27 cellular contexts compared by ENCODE assay signal in genomic region chr13:62194371-62194770, GRCh38.
"Had no signal": no experiment of that assay in that cellular context is flagged by ENCODE, and none has a peak within 500 bp of the region (broad histone marks: within the 10 kb centered on the region; RNA-seq: fewer than 3 reads in every experiment).

No MANE protein-coding gene starts in this region.

- H3K27me3 ChIP-seq: brain microvascular endothelial cell, dorsolateral prefrontal cortex had no signal

- DNase-seq: activated B cell treated with CpG ODN at 0.5 μM for 24 hours; activated CD4-positive, alpha-beta T cell treated with anti-CD3 and anti-CD28 coated beads for 48 hours; activated CD4-positive, alpha-beta T cell treated with anti-CD3 and anti-CD28 coated beads, Interleukin-2, amount 50 U/mL, for 1 hour; activated CD4-positive, alpha-beta T cell treated with anti-CD3 and anti-CD28 coated beads, Interleukin-2, amount 50 U/mL, for 48 hours; activated CD8-positive, alpha-beta memory T cell treated with anti-CD3 and anti-CD28 coated beads for 24 hours; activated CD8-positive, alpha-beta T cell treated with anti-CD3 and anti-CD28 coated beads for 36 hours; activated effector memory CD4-positive, alpha-beta T cell treated with Interleukin-2 at 50 U/mL for 16 hours; activated gamma-delta T cell treated with Interleukin-2 at 50 U/mL for 16 hours; activated naive CD4-positive, alpha-beta T cell treated with anti-CD3 and anti-CD28 coated beads, Interleukin-2, amount 50 U/mL, for 16 hours; activated naive CD4-positive, alpha-beta T cell treated with Interleukin-2 at 50 U/mL for 16 hours; activated T-cell treated with anti-CD3 and anti-CD28 coated beads, Interleukin-2, amount 50 U/mL, for 4 hours; amniotic stem cell; anterior cingulate cortex; brain microvascular endothelial cell; dorsolateral prefrontal cortex; effector memory CD4-positive, alpha-beta T cell; endodermal cell; foreskin fibroblast; head of caudate nucleus; T1000; WERI-Rb-1 had no signal

- ATAC-seq: activated CD4-positive, CD25-positive, alpha-beta regulatory T cell treated with anti-CD3 and anti-CD28 coated beads, Interleukin-2, amount 50 U/mL, for 24 hours; activated CD8-positive, alpha-beta T cell treated with anti-CD3 and anti-CD28 coated beads for 36 hours; activated T-cell treated with anti-CD3 and anti-CD28 coated beads, Interleukin-2, amount 50 U/mL, for 4 hours; activated T-helper 17 cell treated with anti-CD3 and anti-CD28 coated beads, Interleukin-2, amount 50 U/mL, for 72 hours; esophagus mucosa had no signal

- H3K4me3 ChIP-seq: coronary artery, dorsolateral prefrontal cortex had no signal

- FAIRE-seq: astrocyte, bronchial epithelial cell had no signal

- H3K27ac ChIP-seq: brain microvascular endothelial cell, coronary artery, dorsolateral prefrontal cortex, WERI-Rb-1 had no signal

- H3K36me3 ChIP-seq: brain microvascular endothelial cell, WERI-Rb-1 had no signal
